ENCODE assay signal across 22 cellular contexts in the genomic region with DNA sequence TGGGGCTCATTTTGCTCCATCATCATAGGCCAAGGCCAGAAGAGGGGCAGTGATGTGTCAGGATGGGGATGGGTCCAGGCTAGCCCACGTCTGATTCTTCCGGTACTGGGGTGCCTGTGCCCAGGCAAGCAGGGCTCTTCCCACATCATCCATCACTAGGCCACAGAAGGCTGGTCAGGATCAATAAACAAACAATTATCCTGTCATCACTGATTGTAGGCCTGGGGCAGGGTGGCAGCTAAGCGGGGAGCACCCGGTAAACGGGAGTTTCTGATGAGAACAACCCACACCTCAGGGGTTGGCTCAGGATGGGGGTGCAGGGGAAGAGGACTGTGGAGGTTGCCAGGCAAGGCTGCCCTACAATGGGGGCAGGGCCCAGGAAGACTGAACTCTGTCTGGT. TPM values are rescaled to one million over a fixed set of nuclear protein-coding genes. Genes with fewer than 3 reads are reported as not detected.
"Had no signal": no experiment of that assay in that cellular context is flagged by ENCODE, and none has a peak within 500 bp of the region (broad histone marks: within the 10 kb centered on the region; RNA-seq: fewer than 3 reads in every experiment).

No MANE protein-coding gene starts in this region.

- H3K36me3 Mint-ChIP-seq: natural killer cell; stimulated activated memory B cell treated with anti-CD40 and anti-IgM and Interleukin-4, amounts not matched to agents 10 μg/mL and 1 μg/mL and 100 μg/mL, for 72 hours had no signal

- H3K27me3 ChIP-seq: gastrocnemius medialis, ovary, upper lobe of right lung, vagina had no signal

- H3K4me3 ChIP-seq: esophagus muscularis mucosa, gastrocnemius medialis, heart right ventricle, ovary, tibial artery, upper lobe of right lung, vagina had no signal

- ATAC-seq: effector memory CD8-positive, alpha-beta T cell; gastrocnemius medialis; heart right ventricle; natural killer cell; right cardiac atrium; stimulated activated memory B cell treated with anti-CD40 and anti-IgM and Interleukin-4, amounts not matched to agents 10 μg/mL and 1 μg/mL and 100 μg/mL, for 72 hours; upper lobe of right lung had no signal

- H3K27ac ChIP-seq: epithelial cell of prostate, esophagus muscularis mucosa, gastrocnemius medialis, heart right ventricle, ovary, tibial artery, upper lobe of right lung, vagina had no signal

- H3K9me3 Mint-ChIP-seq: dendritic cell treated with granulocyte-macrophage colony-stimulating factor and Interleukin-4, amounts not matched to agents 40 ng/mL and 50 ng/mL, for 4 days; effector memory CD8-positive, alpha-beta T cell; natural killer cell; neural crest cell; stimulated activated memory B cell treated with anti-CD40 and anti-IgM and Interleukin-4, amounts not matched to agents 10 μg/mL and 1 μg/mL and 100 μg/mL, for 72 hours; stimulated activated naive CD8-positive, alpha-beta T cell treated with anti-CD3 and anti-CD28 coated beads, Interleukin-15, Interleukin-2, amounts not matched to agents 100 ng/mL and 50 ng/mL, for 24 hours had no signal

- H3K27ac Mint-ChIP-seq: dendritic cell treated with granulocyte-macrophage colony-stimulating factor and Interleukin-4, amounts not matched to agents 40 ng/mL and 50 ng/mL, for 4 days; effector memory CD8-positive, alpha-beta T cell; natural killer cell; stimulated activated memory B cell treated with anti-CD40 and anti-IgM and Interleukin-4, amounts not matched to agents 10 μg/mL and 1 μg/mL and 100 μg/mL, for 72 hours; stimulated activated naive CD8-positive, alpha-beta T cell treated with anti-CD3 and anti-CD28 coated beads, Interleukin-15, Interleukin-2, amounts not matched to agents 100 ng/mL and 50 ng/mL, for 24 hours had no signal

- H3K36me3 ChIP-seq: esophagus muscularis mucosa, gastrocnemius medialis, heart right ventricle, ovary, tibial artery, upper lobe of right lung, vagina had no signal

- DNase-seq: effector memory CD8-positive, alpha-beta T cell; gastrocnemius medialis; heart right ventricle; hypothalamus; kidney glomerular epithelial cell; natural killer cell; nucleus accumbens; ovary; right cardiac atrium; small intestine; stimulated activated CD4-positive, alpha-beta T cell treated with anti-CD3 and anti-CD28 coated beads, Interleukin-4, amount 100 ng/mL, for 1 hour; stimulated activated CD8-positive, alpha-beta memory T cell treated with anti-CD3 and anti-CD28 coated beads, Interleukin-4, amount 100 ng/mL, for 48 hours; tibial artery; upper lobe of right lung had no signal

- H3K4me3 Mint-ChIP-seq: dendritic cell treated with granulocyte-macrophage colony-stimulating factor and Interleukin-4, amounts not matched to agents 40 ng/mL and 50 ng/mL, for 4 days; effector memory CD8-positive, alpha-beta T cell; natural killer cell; neural crest cell; stimulated activated memory B cell treated with anti-CD40 and anti-IgM and Interleukin-4, amounts not matched to agents 10 μg/mL and 1 μg/mL and 100 μg/mL, for 72 hours; stimulated activated naive CD8-positive, alpha-beta T cell treated with anti-CD3 and anti-CD28 coated beads, Interleukin-15, Interleukin-2, amounts not matched to agents 100 ng/mL and 50 ng/mL, for 24 hours had no signal

- H3K9me3 ChIP-seq: esophagus muscularis mucosa, gastrocnemius medialis, heart right ventricle, ovary, tibial artery, upper lobe of right lung, vagina had no signal

RNA-seq across cellular contexts. Expression of a gene that starts 18.1 kb away (rescaled TPM):
- total RNA-seq: fibroblast of villous mesenchyme had no signal
